Comparison of ENCODE assay signal across 10 cellular contexts in genomic region chr5:62538017-62538942, GRCh38. TPM values are rescaled to one million over a fixed set of nuclear protein-coding genes. Genes with fewer than 3 reads are reported as not detected.
DNase-seq lines count a peak whose midpoint lies in the region; ATAC-seq and TF ChIP-seq lines count a peak whose summit lies in the region.
"Had no signal": no experiment of that assay in that cellular context is flagged by ENCODE, and none has a peak within 500 bp of the region (broad histone marks: within the 10 kb centered on the region; RNA-seq: fewer than 3 reads in every experiment).

No MANE protein-coding gene starts in this region.

- CTCF ChIA-PET in activated CD4-positive, alpha-beta memory T cell treated with anti-CD3 and anti-CD28 coated beads, Interleukin-2, amount 10 ng/mL, durations not matched to agents 7 days and 5 days (lab: Charles Lee): interaction anchor here (0.6 kb wide), 1 partner anchor 145 kb away, joined by 3 read pairs; no protein-coding TSS in a partner anchor

- H3K27ac Mint-ChIP-seq in activated CD4-positive, alpha-beta memory T cell treated with anti-CD3 and anti-CD28 coated beads, Interleukin-2, amount 10 ng/mL, durations not matched to agents 7 days and 5 days: peak overlapping the region; percentile 50

- H3K27me3 ChIP-seq in H7 (ENCODE audit: control insufficient read depth, insufficient read depth, low read length): no peaks in the 10 kb centered on the region

- no peak for TF ChIP-seq CTCF in HFF-Myc (IDR thresholded peaks at IDR 0.05; ENCODE audit: low read depth, low read length, missing control alignments)

- H3K4me3 Mint-ChIP-seq in activated CD4-positive, alpha-beta memory T cell treated with anti-CD3 and anti-CD28 coated beads, Interleukin-2, amount 10 ng/mL, durations not matched to agents 7 days and 5 days: no peak overlapping the region

- POLR2A ChIA-PET in activated CD4-positive, alpha-beta memory T cell treated with anti-CD3 and anti-CD28 coated beads, Interleukin-2, amount 10 ng/mL, durations not matched to agents 7 days and 5 days (lab: Charles Lee): no interaction called here

- no peaks in the 10 kb centered on the region for H3K27me3 Mint-ChIP-seq in activated CD4-positive, alpha-beta memory T cell treated with anti-CD3 and anti-CD28 coated beads, Interleukin-2, amount 10 ng/mL, durations not matched to agents 7 days and 5 days

- no peak overlapping the region for H3K4me3 ChIP-seq in HFF-Myc (replicated peaks; ENCODE audit: low read depth, low read length)
- H3K4me3 ChIP-seq in H7 (ENCODE audit: insufficient read depth, low read depth, low read length): no peak overlapping the region
- H3K4me3 ChIP-seq: skin epidermis had no signal

- H3K4me1 Mint-ChIP-seq in activated CD4-positive, alpha-beta memory T cell treated with anti-CD3 and anti-CD28 coated beads, Interleukin-2, amount 10 ng/mL, durations not matched to agents 7 days and 5 days: peaks cover 7% of the 10 kb centered on the region

- H3K36me3 ChIP-seq in H7 (replicated peaks; ENCODE audit: control insufficient read depth, insufficient read depth, low read length): no peaks in the 10 kb centered on the region; the same call in 1 of the 2 replicates

- intact Hi-C loops in left colon (cut with DNase I, micrococcal nuclease): no loop called here

- ATAC-seq in left colon (peak; percentile 46), GM18517 (IDR thresholded peaks at IDR 0.05; ENCODE audit: unreplicated experiment) (no peak)

- DNase-seq in GM04503 (ENCODE audit: low read depth) (peak; percentile 3), HFF-Myc (ENCODE audit: extremely low read depth, low read depth) (peak; percentile 21), left colon (no peak), H7 (no peak), islet precursor cell (no peak), C1 segment of cervical spinal cord (lab: John Stamatoyannopoulos, UW) (no peak)
- DNase-seq in activated CD4-positive, alpha-beta memory T cell treated with anti-CD3 and anti-CD28 coated beads, Interleukin-2, amount 10 ng/mL, durations not matched to agents 7 days and 5 days: no peak
- DNase-seq: activated effector memory CD4-positive, alpha-beta T cell treated with Interleukin-2 at 50 U/mL for 16 hours had no signal

- peaks cover 5% of the 10 kb centered on the region for H3K9me3 Mint-ChIP-seq in activated CD4-positive, alpha-beta memory T cell treated with anti-CD3 and anti-CD28 coated beads, Interleukin-2, amount 10 ng/mL, durations not matched to agents 7 days and 5 days

- peaks cover 29% of the 10 kb centered on the region for H3K36me3 Mint-ChIP-seq in activated CD4-positive, alpha-beta memory T cell treated with anti-CD3 and anti-CD28 coated beads, Interleukin-2, amount 10 ng/mL, durations not matched to agents 7 days and 5 days (ENCODE audit: low read depth)

RNA-seq across cellular contexts. Expression of gene LRRC70, which starts 40.3 kb away (rescaled TPM):
- total RNA-seq in activated CD4-positive, alpha-beta memory T cell treated with anti-CD3 and anti-CD28 coated beads, Interleukin-2, amount 10 ng/mL, durations not matched to agents 7 days and 5 days: 1 to 10 TPM in 1 of 2 experiments, under 1 TPM in 1; 0.95 to 1.2 TPM
- 1 to 10 TPM; 1.9 to 2.4 TPM for total RNA-seq in left colon
- 0.55 and 1.7 TPM in 2 replicates for total RNA-seq in H7 (2014; rRNA removed; shearing (Covaris generic))

Comparison
In these comparisons a context has a peak if more than half of its experiments do, and no peak if none do; other contexts are left out.
1. DNase-seq: peak in GM04503 (single experiment) and HFF-Myc (single experiment); none in activated CD4-positive, alpha-beta memory T cell treated with anti-CD3 and anti-CD28 coated beads, Interleukin-2, amount 10 ng/mL, durations not matched to agents 7 days and 5 days (single experiment), left colon (0 of 2), H7 (single experiment), islet precursor cell (single experiment) and C1 segment of cervical spinal cord (0 of 14).